Comparison of ENCODE assay signal across 1 cellular context in the genomic region with DNA sequence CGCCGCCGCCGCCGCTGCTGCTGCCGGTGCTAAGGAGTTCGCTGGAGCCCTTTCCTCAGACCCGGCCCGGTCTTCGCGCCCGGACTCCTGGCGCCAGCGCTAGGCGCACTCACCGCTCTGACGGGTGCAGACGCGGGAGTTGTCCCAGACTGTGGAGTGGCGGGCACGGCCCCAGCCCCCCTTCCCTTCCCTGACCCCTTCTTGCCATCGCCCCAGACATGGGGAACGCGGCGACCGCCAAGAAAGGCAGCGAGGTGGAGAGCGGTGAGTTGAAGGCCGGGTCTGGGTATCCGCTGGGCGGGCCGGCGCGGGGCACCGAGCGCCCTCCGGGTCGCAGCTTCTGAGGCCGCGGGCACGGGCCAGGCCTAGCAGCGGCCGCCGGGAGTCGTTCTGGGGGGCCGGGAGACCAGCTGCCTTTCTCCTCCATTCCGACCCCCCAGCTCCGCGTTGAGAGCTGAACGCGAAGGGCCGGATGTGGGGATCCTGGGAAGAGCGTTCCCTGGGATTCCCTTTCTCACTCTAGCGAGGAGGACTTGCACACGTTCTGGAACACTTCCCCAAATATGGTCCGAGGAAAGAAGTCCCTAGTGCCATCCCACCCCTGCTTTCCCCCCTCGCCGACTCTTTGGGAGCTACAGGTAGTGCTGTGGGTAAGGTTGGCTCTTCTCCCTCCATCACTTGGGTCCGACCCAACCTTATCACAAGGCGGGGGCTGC.
A peak's percentile ranks its signal among the peaks of the same experiment; 100 is the strongest.
TF ChIP-seq lines count a peak whose summit lies in the region.

No MANE protein-coding gene starts in this region.

TF ChIP-seq in HepG2, 621 proteins besides CTCF, POLR2A, EP300 and RAD21 (continued from another document and continues in another):
- TF ChIP-seq, protein P1, sequence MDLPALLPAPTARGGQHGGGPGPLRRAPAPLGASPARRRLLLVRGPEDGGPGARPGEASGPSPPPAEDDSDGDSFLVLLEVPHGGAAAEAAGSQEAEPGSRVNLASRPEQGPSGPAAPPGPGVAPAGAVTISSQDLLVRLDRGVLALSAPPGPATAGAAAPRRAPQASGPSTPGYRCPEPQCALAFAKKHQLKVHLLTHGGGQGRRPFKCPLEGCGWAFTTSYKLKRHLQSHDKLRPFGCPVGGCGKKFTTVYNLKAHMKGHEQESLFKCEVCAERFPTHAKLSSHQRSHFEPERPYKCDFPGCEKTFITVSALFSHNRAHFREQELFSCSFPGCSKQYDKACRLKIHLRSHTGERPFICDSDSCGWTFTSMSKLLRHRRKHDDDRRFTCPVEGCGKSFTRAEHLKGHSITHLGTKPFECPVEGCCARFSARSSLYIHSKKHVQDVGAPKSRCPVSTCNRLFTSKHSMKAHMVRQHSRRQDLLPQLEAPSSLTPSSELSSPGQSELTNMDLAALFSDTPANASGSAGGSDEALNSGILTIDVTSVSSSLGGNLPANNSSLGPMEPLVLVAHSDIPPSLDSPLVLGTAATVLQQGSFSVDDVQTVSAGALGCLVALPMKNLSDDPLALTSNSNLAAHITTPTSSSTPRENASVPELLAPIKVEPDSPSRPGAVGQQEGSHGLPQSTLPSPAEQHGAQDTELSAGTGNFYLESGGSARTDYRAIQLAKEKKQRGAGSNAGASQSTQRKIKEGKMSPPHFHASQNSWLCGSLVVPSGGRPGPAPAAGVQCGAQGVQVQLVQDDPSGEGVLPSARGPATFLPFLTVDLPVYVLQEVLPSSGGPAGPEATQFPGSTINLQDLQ (CRISPR knock-in tag; IDR thresholded peaks at IDR 0.05) = no peak
- TF ChIP-seq NR2C2 (CRISPR knock-in tag; IDR thresholded peaks at IDR 0.05; ENCODE audit: borderline replicate concordance) (no peak), HNRNPK (IDR thresholded peaks at IDR 0.05; ENCODE audit: low read depth, low read length, poor library complexity, severe bottlenecking) (peak; percentile 25), ZNF746 (CRISPR knock-in tag; IDR thresholded peaks at IDR 0.05) (0 out of 2 replicates have a peak, but pooled peaks have one; percentile 24), ARNT (IDR thresholded peaks at IDR 0.05) (no peak), YY1 (IDR thresholded peaks at IDR 0.05; ENCODE audit: insufficient read depth, insufficient replicate concordance, low read depth, low read length) (no peak), ZNF547 (CRISPR knock-in tag; IDR thresholded peaks at IDR 0.05) (0 out of 2 replicates have a peak, but pooled peaks have one; percentile 66), PCBP1 (IDR thresholded peaks at IDR 0.05; ENCODE audit: borderline replicate concordance, low read depth, low read length) (no peak), MYC (CRISPR knock-in tag; IDR thresholded peaks at IDR 0.05; ENCODE audit: borderline replicate concordance) (no peak), SALL2 (CRISPR knock-in tag; IDR thresholded peaks at IDR 0.05) (peak; percentile 20; the same call in 1 of the 2 replicates), BRCA1 (CRISPR knock-in tag; IDR thresholded peaks at IDR 0.05) (no peak), ZNF660 (CRISPR knock-in tag; IDR thresholded peaks at IDR 0.05; ENCODE audit: borderline replicate concordance, low read depth) (no peak), MIXL1 (CRISPR knock-in tag; IDR thresholded peaks at IDR 0.05) (no peak), GTF2F1 (IDR thresholded peaks at IDR 0.05; ENCODE audit: low read length) (no peak), ZFP1 (CRISPR knock-in tag; IDR thresholded peaks at IDR 0.05) (no peak), ZSCAN25 (CRISPR knock-in tag; IDR thresholded peaks at IDR 0.05) (no peak), ZNF713 (CRISPR knock-in tag; IDR thresholded peaks at IDR 0.05) (0 out of 2 replicates have a peak, but pooled peaks have one; percentile 7), ZNF160 (CRISPR knock-in tag; IDR thresholded peaks at IDR 0.05) (0 out of 2 replicates have a peak, but pooled peaks have one; percentile 19), ZNF44 (CRISPR knock-in tag; IDR thresholded peaks at IDR 0.05) (peak; percentile 46; the same call in 1 of the 2 replicates), NR2F6 (IDR thresholded peaks at IDR 0.05) (no peak), NR2F6 (CRISPR knock-in tag; IDR thresholded peaks at IDR 0.05) (no peak), ZNF33A (CRISPR knock-in tag; IDR thresholded peaks at IDR 0.05; ENCODE audit: borderline replicate concordance) (no peak), HNRNPH1 (optimal IDR thresholded peaks at IDR 0.05; ENCODE audit: low read depth, low read length) (no peak), ASH2L (IDR thresholded peaks at IDR 0.05; ENCODE audit: insufficient read length, low read depth, low read length) (peak; percentile 33), ZNF382 (CRISPR knock-in tag; IDR thresholded peaks at IDR 0.05; ENCODE audit: borderline replicate concordance) (no peak), JUN (CRISPR knock-in tag; IDR thresholded peaks at IDR 0.05) (no peak), ZNF766 (CRISPR knock-in tag; IDR thresholded peaks at IDR 0.05; ENCODE audit: borderline replicate concordance) (no peak), ZNF354B (CRISPR knock-in tag; IDR thresholded peaks at IDR 0.05) (no peak), DNMT1 (CRISPR knock-in tag; IDR thresholded peaks at IDR 0.05) (no peak), WIZ (CRISPR knock-in tag; IDR thresholded peaks at IDR 0.05) (no peak), ARID2 (CRISPR knock-in tag; IDR thresholded peaks at IDR 0.05; ENCODE audit: borderline replicate concordance) (no peak), ZFP62 (CRISPR knock-in tag; IDR thresholded peaks at IDR 0.05) (no peak)
- TF ChIP-seq, protein P2, sequence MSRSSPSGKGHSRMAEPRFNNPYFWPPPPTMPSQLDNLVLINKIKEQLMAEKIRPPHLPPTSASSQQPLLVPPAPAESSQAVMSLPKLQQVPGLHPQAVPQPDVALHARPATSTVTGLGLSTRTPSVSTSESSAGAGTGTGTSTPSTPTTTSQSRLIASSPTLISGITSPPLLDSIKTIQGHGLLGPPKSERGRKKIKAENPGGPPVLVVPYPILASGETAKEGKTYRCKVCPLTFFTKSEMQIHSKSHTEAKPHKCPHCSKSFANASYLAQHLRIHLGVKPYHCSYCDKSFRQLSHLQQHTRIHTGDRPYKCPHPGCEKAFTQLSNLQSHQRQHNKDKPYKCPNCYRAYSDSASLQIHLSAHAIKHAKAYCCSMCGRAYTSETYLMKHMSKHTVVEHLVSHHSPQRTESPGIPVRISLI (CRISPR knock-in tag; IDR thresholded peaks at IDR 0.05; ENCODE audit: borderline replicate concordance) = no peak
- TF ChIP-seq, protein P3, sequence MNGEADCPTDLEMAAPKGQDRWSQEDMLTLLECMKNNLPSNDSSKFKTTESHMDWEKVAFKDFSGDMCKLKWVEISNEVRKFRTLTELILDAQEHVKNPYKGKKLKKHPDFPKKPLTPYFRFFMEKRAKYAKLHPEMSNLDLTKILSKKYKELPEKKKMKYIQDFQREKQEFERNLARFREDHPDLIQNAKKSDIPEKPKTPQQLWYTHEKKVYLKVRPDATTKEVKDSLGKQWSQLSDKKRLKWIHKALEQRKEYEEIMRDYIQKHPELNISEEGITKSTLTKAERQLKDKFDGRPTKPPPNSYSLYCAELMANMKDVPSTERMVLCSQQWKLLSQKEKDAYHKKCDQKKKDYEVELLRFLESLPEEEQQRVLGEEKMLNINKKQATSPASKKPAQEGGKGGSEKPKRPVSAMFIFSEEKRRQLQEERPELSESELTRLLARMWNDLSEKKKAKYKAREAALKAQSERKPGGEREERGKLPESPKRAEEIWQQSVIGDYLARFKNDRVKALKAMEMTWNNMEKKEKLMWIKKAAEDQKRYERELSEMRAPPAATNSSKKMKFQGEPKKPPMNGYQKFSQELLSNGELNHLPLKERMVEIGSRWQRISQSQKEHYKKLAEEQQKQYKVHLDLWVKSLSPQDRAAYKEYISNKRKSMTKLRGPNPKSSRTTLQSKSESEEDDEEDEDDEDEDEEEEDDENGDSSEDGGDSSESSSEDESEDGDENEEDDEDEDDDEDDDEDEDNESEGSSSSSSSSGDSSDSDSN (CRISPR knock-in tag; IDR thresholded peaks at IDR 0.05) = peak; percentile 68; the same call in 1 of the 2 replicates
- TF ChIP-seq, protein P4, sequence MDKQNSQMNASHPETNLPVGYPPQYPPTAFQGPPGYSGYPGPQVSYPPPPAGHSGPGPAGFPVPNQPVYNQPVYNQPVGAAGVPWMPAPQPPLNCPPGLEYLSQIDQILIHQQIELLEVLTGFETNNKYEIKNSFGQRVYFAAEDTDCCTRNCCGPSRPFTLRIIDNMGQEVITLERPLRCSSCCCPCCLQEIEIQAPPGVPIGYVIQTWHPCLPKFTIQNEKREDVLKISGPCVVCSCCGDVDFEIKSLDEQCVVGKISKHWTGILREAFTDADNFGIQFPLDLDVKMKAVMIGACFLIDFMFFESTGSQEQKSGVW (CRISPR knock-in tag; IDR thresholded peaks at IDR 0.05; ENCODE audit: borderline replicate concordance) = no peak
- TF ChIP-seq, protein P5, sequence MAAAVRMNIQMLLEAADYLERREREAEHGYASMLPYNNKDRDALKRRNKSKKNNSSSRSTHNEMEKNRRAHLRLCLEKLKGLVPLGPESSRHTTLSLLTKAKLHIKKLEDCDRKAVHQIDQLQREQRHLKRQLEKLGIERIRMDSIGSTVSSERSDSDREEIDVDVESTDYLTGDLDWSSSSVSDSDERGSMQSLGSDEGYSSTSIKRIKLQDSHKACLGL (CRISPR knock-in tag; IDR thresholded peaks at IDR 0.05) = no peak
- TF ChIP-seq, protein P6, sequence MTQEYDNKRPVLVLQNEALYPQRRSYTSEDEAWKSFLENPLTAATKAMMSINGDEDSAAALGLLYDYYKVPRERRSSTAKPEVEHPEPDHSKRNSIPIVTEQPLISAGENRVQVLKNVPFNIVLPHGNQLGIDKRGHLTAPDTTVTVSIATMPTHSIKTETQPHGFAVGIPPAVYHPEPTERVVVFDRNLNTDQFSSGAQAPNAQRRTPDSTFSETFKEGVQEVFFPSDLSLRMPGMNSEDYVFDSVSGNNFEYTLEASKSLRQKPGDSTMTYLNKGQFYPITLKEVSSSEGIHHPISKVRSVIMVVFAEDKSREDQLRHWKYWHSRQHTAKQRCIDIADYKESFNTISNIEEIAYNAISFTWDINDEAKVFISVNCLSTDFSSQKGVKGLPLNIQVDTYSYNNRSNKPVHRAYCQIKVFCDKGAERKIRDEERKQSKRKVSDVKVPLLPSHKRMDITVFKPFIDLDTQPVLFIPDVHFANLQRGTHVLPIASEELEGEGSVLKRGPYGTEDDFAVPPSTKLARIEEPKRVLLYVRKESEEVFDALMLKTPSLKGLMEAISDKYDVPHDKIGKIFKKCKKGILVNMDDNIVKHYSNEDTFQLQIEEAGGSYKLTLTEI (CRISPR knock-in tag; conservative IDR thresholded peaks at IDR 0.05) = no peak
- TF ChIP-seq, protein P7, sequence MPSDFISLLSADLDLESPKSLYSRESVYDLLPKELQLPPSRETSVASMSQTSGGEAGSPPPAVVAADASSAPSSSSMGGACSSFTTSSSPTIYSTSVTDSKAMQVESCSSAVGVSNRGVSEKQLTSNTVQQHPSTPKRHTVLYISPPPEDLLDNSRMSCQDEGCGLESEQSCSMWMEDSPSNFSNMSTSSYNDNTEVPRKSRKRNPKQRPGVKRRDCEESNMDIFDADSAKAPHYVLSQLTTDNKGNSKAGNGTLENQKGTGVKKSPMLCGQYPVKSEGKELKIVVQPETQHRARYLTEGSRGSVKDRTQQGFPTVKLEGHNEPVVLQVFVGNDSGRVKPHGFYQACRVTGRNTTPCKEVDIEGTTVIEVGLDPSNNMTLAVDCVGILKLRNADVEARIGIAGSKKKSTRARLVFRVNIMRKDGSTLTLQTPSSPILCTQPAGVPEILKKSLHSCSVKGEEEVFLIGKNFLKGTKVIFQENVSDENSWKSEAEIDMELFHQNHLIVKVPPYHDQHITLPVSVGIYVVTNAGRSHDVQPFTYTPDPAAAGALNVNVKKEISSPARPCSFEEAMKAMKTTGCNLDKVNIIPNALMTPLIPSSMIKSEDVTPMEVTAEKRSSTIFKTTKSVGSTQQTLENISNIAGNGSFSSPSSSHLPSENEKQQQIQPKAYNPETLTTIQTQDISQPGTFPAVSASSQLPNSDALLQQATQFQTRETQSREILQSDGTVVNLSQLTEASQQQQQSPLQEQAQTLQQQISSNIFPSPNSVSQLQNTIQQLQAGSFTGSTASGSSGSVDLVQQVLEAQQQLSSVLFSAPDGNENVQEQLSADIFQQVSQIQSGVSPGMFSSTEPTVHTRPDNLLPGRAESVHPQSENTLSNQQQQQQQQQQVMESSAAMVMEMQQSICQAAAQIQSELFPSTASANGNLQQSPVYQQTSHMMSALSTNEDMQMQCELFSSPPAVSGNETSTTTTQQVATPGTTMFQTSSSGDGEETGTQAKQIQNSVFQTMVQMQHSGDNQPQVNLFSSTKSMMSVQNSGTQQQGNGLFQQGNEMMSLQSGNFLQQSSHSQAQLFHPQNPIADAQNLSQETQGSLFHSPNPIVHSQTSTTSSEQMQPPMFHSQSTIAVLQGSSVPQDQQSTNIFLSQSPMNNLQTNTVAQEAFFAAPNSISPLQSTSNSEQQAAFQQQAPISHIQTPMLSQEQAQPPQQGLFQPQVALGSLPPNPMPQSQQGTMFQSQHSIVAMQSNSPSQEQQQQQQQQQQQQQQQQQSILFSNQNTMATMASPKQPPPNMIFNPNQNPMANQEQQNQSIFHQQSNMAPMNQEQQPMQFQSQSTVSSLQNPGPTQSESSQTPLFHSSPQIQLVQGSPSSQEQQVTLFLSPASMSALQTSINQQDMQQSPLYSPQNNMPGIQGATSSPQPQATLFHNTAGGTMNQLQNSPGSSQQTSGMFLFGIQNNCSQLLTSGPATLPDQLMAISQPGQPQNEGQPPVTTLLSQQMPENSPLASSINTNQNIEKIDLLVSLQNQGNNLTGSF (CRISPR knock-in tag; IDR thresholded peaks at IDR 0.05) = no peak
- TF ChIP-seq, protein P8, sequence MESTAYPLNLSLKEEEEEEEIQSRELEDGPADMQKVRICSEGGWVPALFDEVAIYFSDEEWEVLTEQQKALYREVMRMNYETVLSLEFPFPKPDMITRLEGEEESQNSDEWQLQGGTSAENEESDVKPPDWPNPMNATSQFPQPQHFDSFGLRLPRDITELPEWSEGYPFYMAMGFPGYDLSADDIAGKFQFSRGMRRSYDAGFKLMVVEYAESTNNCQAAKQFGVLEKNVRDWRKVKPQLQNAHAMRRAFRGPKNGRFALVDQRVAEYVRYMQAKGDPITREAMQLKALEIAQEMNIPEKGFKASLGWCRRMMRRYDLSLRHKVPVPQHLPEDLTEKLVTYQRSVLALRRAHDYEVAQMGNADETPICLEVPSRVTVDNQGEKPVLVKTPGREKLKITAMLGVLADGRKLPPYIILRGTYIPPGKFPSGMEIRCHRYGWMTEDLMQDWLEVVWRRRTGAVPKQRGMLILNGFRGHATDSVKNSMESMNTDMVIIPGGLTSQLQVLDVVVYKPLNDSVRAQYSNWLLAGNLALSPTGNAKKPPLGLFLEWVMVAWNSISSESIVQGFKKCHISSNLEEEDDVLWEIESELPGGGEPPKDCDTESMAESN (CRISPR knock-in tag; conservative IDR thresholded peaks at IDR 0.05) = 0 out of 2 replicates have a peak, but pooled peaks have one; percentile 3
- TF ChIP-seq, protein P9, sequence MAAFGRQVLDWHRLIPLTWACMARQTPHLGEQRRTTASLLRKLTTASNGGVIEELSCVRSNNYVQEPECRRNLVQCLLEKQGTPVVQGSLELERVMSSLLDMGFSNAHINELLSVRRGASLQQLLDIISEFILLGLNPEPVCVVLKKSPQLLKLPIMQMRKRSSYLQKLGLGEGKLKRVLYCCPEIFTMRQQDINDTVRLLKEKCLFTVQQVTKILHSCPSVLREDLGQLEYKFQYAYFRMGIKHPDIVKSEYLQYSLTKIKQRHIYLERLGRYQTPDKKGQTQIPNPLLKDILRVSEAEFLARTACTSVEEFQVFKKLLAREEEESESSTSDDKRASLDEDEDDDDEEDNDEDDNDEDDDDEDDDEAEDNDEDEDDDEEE (CRISPR knock-in tag; IDR thresholded peaks at IDR 0.05) = no peak
- TF ChIP-seq, protein P10, sequence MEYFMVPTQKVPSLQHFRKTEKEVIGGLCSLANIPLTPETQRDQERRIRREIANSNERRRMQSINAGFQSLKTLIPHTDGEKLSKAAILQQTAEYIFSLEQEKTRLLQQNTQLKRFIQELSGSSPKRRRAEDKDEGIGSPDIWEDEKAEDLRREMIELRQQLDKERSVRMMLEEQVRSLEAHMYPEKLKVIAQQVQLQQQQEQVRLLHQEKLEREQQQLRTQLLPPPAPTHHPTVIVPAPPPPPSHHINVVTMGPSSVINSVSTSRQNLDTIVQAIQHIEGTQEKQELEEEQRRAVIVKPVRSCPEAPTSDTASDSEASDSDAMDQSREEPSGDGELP (IDR thresholded peaks at IDR 0.05; ENCODE audit: borderline replicate concordance, low read depth) = no peak
